14 cellular contexts compared by ENCODE assay signal in genomic region chr14:20799444-20799843, GRCh38. TPM values are rescaled to one million over a fixed set of nuclear protein-coding genes. Genes with fewer than 3 reads are reported as not detected.
DNase-seq lines count a peak whose midpoint lies in the region; ATAC-seq and TF ChIP-seq lines count a peak whose summit lies in the region.
"Had no signal": no experiment of that assay in that cellular context is flagged by ENCODE, and none has a peak within 500 bp of the region (broad histone marks: within the 10 kb centered on the region; RNA-seq: fewer than 3 reads in every experiment).

No MANE protein-coding gene starts in this region.

- no peak for TF ChIP-seq CTCF in natural killer cell (IDR thresholded peaks at IDR 0.05)
- TF ChIP-seq CTCF in heart right ventricle (IDR thresholded peaks at IDR 0.05), result no peak
- no peak for TF ChIP-seq CTCF in neutrophil (IDR thresholded peaks at IDR 0.05)
- no peak for TF ChIP-seq CTCF in uterus (IDR thresholded peaks at IDR 0.05)

- H3K79me2 ChIP-seq in GM23248 (ENCODE audit: insufficient read depth), result no peaks in the 10 kb centered on the region

- H3K36me3 ChIP-seq in heart right ventricle (peaks cover 0 to 3% (median 0%) of the 10 kb centered on the region in 9 donors), neutrophil (no peaks in the 10 kb centered on the region), uterus (no peaks in the 10 kb centered on the region), GM23248 (ENCODE audit: low read depth) (no peaks in the 10 kb centered on the region)
- H3K36me3 ChIP-seq: SJSA1 had no signal

- in situ Hi-C loops in GM23248 (cut with MboI), result no loop called here

- no peak for DNase-seq in natural killer cell
- no peak for DNase-seq in natural killer cell treated with Interleukin-12 subunit alpha and Interleukin-12 subunit beta and Interleukin-15 and Interleukin-18, amount 100 ng/mL, for 72 hours (ENCODE audit: low spot score)
- no peak for DNase-seq in heart right ventricle
- DNase-seq in uterus, result no peak
- no peak for DNase-seq in AG08396 (ENCODE audit: low spot score)
- DNase-seq in RKO (ENCODE audit: low spot score), result no peak
- no peak for DNase-seq in GM23248
- DNase-seq: activated CD8-positive, alpha-beta T cell treated with anti-CD3 and anti-CD28 coated beads, Interleukin-2, amount 10 ng/mL, durations not matched to agents 7 days and 5 days; effector memory CD8-positive, alpha-beta T cell; posterior cingulate gyrus had no signal

- peak overlapping the region; percentile 72 to 81 for H3K27ac Mint-ChIP-seq in natural killer cell
- no peak overlapping the region for H3K27ac Mint-ChIP-seq in natural killer cell treated with Interleukin-12 subunit alpha and Interleukin-12 subunit beta and Interleukin-15 and Interleukin-18, amount 100 ng/mL, for 72 hours
- H3K27ac Mint-ChIP-seq: activated CD8-positive, alpha-beta T cell treated with anti-CD3 and anti-CD28 coated beads, Interleukin-2, amount 10 ng/mL, durations not matched to agents 7 days and 5 days; activated naive CD8-positive, alpha-beta T cell; effector memory CD8-positive, alpha-beta T cell had no signal

- H3K4me3 Mint-ChIP-seq in natural killer cell, result no peak overlapping the region
- H3K4me3 Mint-ChIP-seq in natural killer cell treated with Interleukin-12 subunit alpha and Interleukin-12 subunit beta and Interleukin-15 and Interleukin-18, amount 100 ng/mL, for 72 hours, result no peak overlapping the region
- H3K4me3 Mint-ChIP-seq: activated CD8-positive, alpha-beta T cell treated with anti-CD3 and anti-CD28 coated beads, Interleukin-2, amount 10 ng/mL, durations not matched to agents 7 days and 5 days; activated naive CD8-positive, alpha-beta T cell; effector memory CD8-positive, alpha-beta T cell had no signal

- no peaks in the 10 kb centered on the region for H3F3A ChIP-seq in GM23248 (ENCODE audit: insufficient read depth)

- H3K9me2 ChIP-seq in GM23248 (ENCODE audit: insufficient read depth), result no peaks in the 10 kb centered on the region

- H3K9me3 ChIP-seq in heart right ventricle, result no peaks in the 10 kb centered on the region
- no peaks in the 10 kb centered on the region for H3K9me3 ChIP-seq in neutrophil
- H3K9me3 ChIP-seq in uterus, result no peaks in the 10 kb centered on the region
- H3K9me3 ChIP-seq in GM23248 (ENCODE audit: low read depth), result no peaks in the 10 kb centered on the region
- H3K9me3 ChIP-seq: SJSA1 had no signal

- H3K4me1 Mint-ChIP-seq in natural killer cell, result peaks cover 24 to 30% of the 10 kb centered on the region in 2 donors
- H3K4me1 Mint-ChIP-seq in natural killer cell treated with Interleukin-12 subunit alpha and Interleukin-12 subunit beta and Interleukin-15 and Interleukin-18, amount 100 ng/mL, for 72 hours (ENCODE audit: low read depth in 2 of 2), result peaks cover 15 to 24% of the 10 kb centered on the region in 2 donors

- ATAC-seq in natural killer cell (peak in 1 of 3 donors; percentile 26), heart right ventricle (peak in 5 of 8 donors; percentile 1 to 20 (median 8))
- no peak for ATAC-seq in natural killer cell treated with Interleukin-12 subunit alpha and Interleukin-12 subunit beta and Interleukin-15 and Interleukin-18, amount 100 ng/mL, for 72 hours
- ATAC-seq: activated CD8-positive, alpha-beta T cell treated with anti-CD3 and anti-CD28 coated beads, Interleukin-2, amount 10 ng/mL, durations not matched to agents 7 days and 5 days; effector memory CD8-positive, alpha-beta T cell had no signal

- H3K27ac ChIP-seq in heart right ventricle (peak overlapping the region; percentile 56 to 91 (median 83)), neutrophil (peak overlapping the region; percentile 86), uterus (peak overlapping the region; percentile 31 to 70), GM23248 (no peak overlapping the region)
- H3K27ac ChIP-seq: SJSA1 had no signal

- no peaks in the 10 kb centered on the region for H3K9me3 Mint-ChIP-seq in natural killer cell
- no peaks in the 10 kb centered on the region for H3K9me3 Mint-ChIP-seq in natural killer cell treated with Interleukin-12 subunit alpha and Interleukin-12 subunit beta and Interleukin-15 and Interleukin-18, amount 100 ng/mL, for 72 hours
- H3K9me3 Mint-ChIP-seq: effector memory CD8-positive, alpha-beta T cell had no signal

- no peak overlapping the region for H3K4me2 ChIP-seq in GM23248 (ENCODE audit: unreplicated experiment)

- H3K4me3 ChIP-seq in heart right ventricle, result peak overlapping the region; percentile 32 to 66 (median 60)
- H3K4me3 ChIP-seq in neutrophil (ENCODE audit: low read depth in 1 of 2, low read length in 1 of 2), result peak overlapping the region in 1 of 2 experiments; percentile 46
- no peak overlapping the region for H3K4me3 ChIP-seq in uterus
- no peak overlapping the region for H3K4me3 ChIP-seq in GM23248
- H3K4me3 ChIP-seq: SJSA1 had no signal

- H3K36me3 Mint-ChIP-seq in natural killer cell, result no peaks in the 10 kb centered on the region
- H3K36me3 Mint-ChIP-seq in natural killer cell treated with Interleukin-12 subunit alpha and Interleukin-12 subunit beta and Interleukin-15 and Interleukin-18, amount 100 ng/mL, for 72 hours, result no peaks in the 10 kb centered on the region
- H3K36me3 Mint-ChIP-seq: activated naive CD8-positive, alpha-beta T cell had no signal

- 6 to 9% methylated on average over 4 of the region's 4 CpGs for WGBS in heart right ventricle, 2 donors
- WGBS in GM23248 (ENCODE audit: low coverage in 1 of 2, low lambda C conversion rate in 2 of 2, missing lambda C conversion rate in 2 of 2), 2 experiments, result 24 to 25% methylated on average over 4 of the region's 4 CpGs

- H3K27me3 ChIP-seq in heart right ventricle (no peaks in the 10 kb centered on the region), neutrophil (no peaks in the 10 kb centered on the region), uterus (no peaks in the 10 kb centered on the region), GM23248 (replicated peaks; ENCODE audit: insufficient read depth) (0 out of 2 replicates have a peak, but pooled peaks cover under 1% of the 10 kb centered on the region)
- H3K27me3 ChIP-seq: SJSA1 had no signal

- no peak overlapping the region for H2AFZ ChIP-seq in GM23248

- no peaks in the 10 kb centered on the region for H4K20me1 ChIP-seq in GM23248 (ENCODE audit: insufficient read depth)

- H3K4me1 ChIP-seq in heart right ventricle (peaks cover 3 to 74% (median 28%) of the 10 kb centered on the region in 9 donors), neutrophil (ENCODE audit: control insufficient read depth in 1 of 2, insufficient read depth in 1 of 2, low read depth in 1 of 2, low read length in 1 of 2) (peaks cover 26 to 38% of the 10 kb centered on the region in 2 experiments), uterus (no peaks in the 10 kb centered on the region), GM23248 (ENCODE audit: insufficient read depth) (no peaks in the 10 kb centered on the region)
- H3K4me1 ChIP-seq: SJSA1 had no signal

- H3K27me3 Mint-ChIP-seq in natural killer cell (ENCODE audit: low read depth in 2 of 2), result no peaks in the 10 kb centered on the region
- no peaks in the 10 kb centered on the region for H3K27me3 Mint-ChIP-seq in natural killer cell treated with Interleukin-12 subunit alpha and Interleukin-12 subunit beta and Interleukin-15 and Interleukin-18, amount 100 ng/mL, for 72 hours

- TF ChIP-seq POLR2A in uterus (IDR thresholded peaks at IDR 0.05), result no peak

- intact Hi-C loops in natural killer cell (cut with micrococcal nuclease), result no loop called here
- intact Hi-C loops in heart right ventricle (cut with DNase I), result no loop called here
- intact Hi-C loops in uterus (cut with DNase I; ENCODE audit: low total_unique reads), result no loop called here

- H3K9ac ChIP-seq in GM23248, result no peak overlapping the region

RNA-seq across cellular contexts. Expression of gene RNASE1, which starts 3.2 kb away (rescaled TPM):
- total RNA-seq in natural killer cell (not detected), heart right ventricle (100 to 1,000 TPM in 9 of 10 donors, 10 to 100 TPM in 1; 92.1 to 490 (median 166) TPM), uterus (100 to 1,000 TPM; 107 to 299 (median 167) TPM)
- total RNA-seq in natural killer cell treated with Interleukin-12 subunit alpha and Interleukin-12 subunit beta and Interleukin-15 and Interleukin-18, amount 100 ng/mL, for 72 hours, result not detected
- polyA plus RNA-seq in heart right ventricle (100 to 1,000 TPM; 342 to 373 TPM), GM23248 (2016; fragmentation: Nextera tagmentation; extraction: Ambion mirVana) (not detected in 2 replicates)
- total RNA-seq in GM23248 (2014; rRNA removed; shearing (Covaris generic)), result not detected in 2 replicates
- total RNA-seq: activated CD8-positive, alpha-beta T cell treated with anti-CD3 and anti-CD28 coated beads, Interleukin-2, amount 10 ng/mL, durations not matched to agents 7 days and 5 days; SJSA1 had no signal
- polyA plus RNA-seq: AG04450 had no signal

RNA-seq across cellular contexts. Expression of gene RNASE6, which starts 18.4 kb away (rescaled TPM):
- 1 to 10 TPM; 1.9 to 5.1 (median 4.9) TPM for total RNA-seq in natural killer cell
- total RNA-seq in natural killer cell treated with Interleukin-12 subunit alpha and Interleukin-12 subunit beta and Interleukin-15 and Interleukin-18, amount 100 ng/mL, for 72 hours, result 1 to 10 TPM in 1 of 2 donors, under 1 TPM in 1; 0.56 to 1.3 TPM
- 10 to 100 TPM in 2 of 10 donors, 1 to 10 TPM in 8; 1.3 to 18.2 (median 2.4) TPM for total RNA-seq in heart right ventricle
- polyA plus RNA-seq in heart right ventricle, result 1 to 10 TPM; 2.0 to 6.8 TPM
- 1 to 10 TPM in 3 of 4 donors, under 1 TPM in 1; 0.77 to 4.2 (median 3.7) TPM for total RNA-seq in uterus
- total RNA-seq in GM23248 (2014; rRNA removed; shearing (Covaris generic)), result not detected in 2 replicates
- polyA plus RNA-seq in GM23248 (2016; fragmentation: Nextera tagmentation; extraction: Ambion mirVana), result not detected in 2 replicates
- total RNA-seq: SJSA1 had no signal
- polyA plus RNA-seq: AG04450 had no signal

RNA-seq across cellular contexts. Expression of gene EDDM3B, which starts 31.2 kb away (rescaled TPM):
- total RNA-seq in natural killer cell (not detected), heart right ventricle (not detected), uterus (not detected)
- not detected for total RNA-seq in natural killer cell treated with Interleukin-12 subunit alpha and Interleukin-12 subunit beta and Interleukin-15 and Interleukin-18, amount 100 ng/mL, for 72 hours
- polyA plus RNA-seq in heart right ventricle (not detected), GM23248 (2016; fragmentation: Nextera tagmentation; extraction: Ambion mirVana) (not detected in 2 replicates)
- total RNA-seq in GM23248 (2014; rRNA removed; shearing (Covaris generic)), result not detected in 2 replicates
- total RNA-seq: activated CD8-positive, alpha-beta T cell treated with anti-CD3 and anti-CD28 coated beads, Interleukin-2, amount 10 ng/mL, durations not matched to agents 7 days and 5 days; SJSA1 had no signal
- polyA plus RNA-seq: AG04450 had no signal

RNA-seq across cellular contexts. Expression of gene EDDM3A, which starts 53.8 kb away (rescaled TPM):
- total RNA-seq in natural killer cell (not detected), heart right ventricle (not detected), uterus (not detected)
- total RNA-seq in natural killer cell treated with Interleukin-12 subunit alpha and Interleukin-12 subunit beta and Interleukin-15 and Interleukin-18, amount 100 ng/mL, for 72 hours, result not detected
- polyA plus RNA-seq in heart right ventricle (not detected), GM23248 (2016; fragmentation: Nextera tagmentation; extraction: Ambion mirVana) (not detected in 2 replicates)
- total RNA-seq in GM23248 (2014; rRNA removed; shearing (Covaris generic)), result not detected in 2 replicates
- total RNA-seq: activated CD8-positive, alpha-beta T cell treated with anti-CD3 and anti-CD28 coated beads, Interleukin-2, amount 10 ng/mL, durations not matched to agents 7 days and 5 days; SJSA1 had no signal
- polyA plus RNA-seq: AG04450 had no signal

Comparison
In these comparisons a context has a peak if more than half of its experiments do, and no peak if none do; other contexts are left out.
1. H3K27ac Mint-ChIP-seq: peak in natural killer cell (2 of 2); none in natural killer cell treated with Interleukin-12 subunit alpha and Interleukin-12 subunit beta and Interleukin-15 and Interleukin-18, amount 100 ng/mL, for 72 hours (0 of 2).
2. ATAC-seq: peak in heart right ventricle (5 of 8); none in natural killer cell treated with Interleukin-12 subunit alpha and Interleukin-12 subunit beta and Interleukin-15 and Interleukin-18, amount 100 ng/mL, for 72 hours (0 of 2).
3. H3K4me3 ChIP-seq: peak in heart right ventricle (10 of 10); none in uterus (0 of 2) and GM23248 (single experiment).
4. RNA of gene RNASE1, which starts 3.2 kb away (total RNA-seq): 107 to 299 TPM in uterus and 92.1 to 490 TPM in heart right ventricle; not detected in natural killer cell, not detected in natural killer cell treated with Interleukin-12 subunit alpha and Interleukin-12 subunit beta and Interleukin-15 and Interleukin-18, amount 100 ng/mL, for 72 hours and not detected in GM23248; every median in the first group is over 10 times any median in the second.